In genomic region chr2:218019411-218020060, GRCh38 we compare ENCODE assay signal across 1 cellular context.
TF ChIP-seq lines count a peak whose summit lies in the region.

No MANE protein-coding gene starts in this region.

TF ChIP-seq in H1, 55 proteins besides CTCF, POLR2A, EP300 and RAD21:
- TF ChIP-seq RXRA (IDR thresholded peaks at IDR 0.05; ENCODE audit: insufficient read depth, low read depth, low read length) (no peak), SIN3A (conservative IDR thresholded peaks at IDR 0.05 in 1 of 2, IDR thresholded peaks at IDR 0.05 in 1 of 2; ENCODE audit: low read depth in 1 of 2, low read length in 2 of 2) (no peak), JUND (IDR thresholded peaks at IDR 0.05; ENCODE audit: low read length) (no peak), TBP (IDR thresholded peaks at IDR 0.05; ENCODE audit: low read depth, low read length) (no peak), NRF1 (IDR thresholded peaks at IDR 0.05; ENCODE audit: low read depth, low read length) (no peak), JUN (IDR thresholded peaks at IDR 0.05; ENCODE audit: low read depth, low read length) (no peak), GTF2F1 (IDR thresholded peaks at IDR 0.05; ENCODE audit: borderline replicate concordance, low read depth, low read length) (no peak), CREB1 (IDR thresholded peaks at IDR 0.05) (no peak), NANOG (IDR thresholded peaks at IDR 0.05; ENCODE audit: insufficient read depth, low read depth, low read length, poor library complexity, severe bottlenecking) (no peak), KDM1A (IDR thresholded peaks at IDR 0.05; ENCODE audit: borderline replicate concordance, low read length) (no peak), ATF3 (IDR thresholded peaks at IDR 0.05; ENCODE audit: insufficient read depth, low read depth, low read length) (no peak)
TF ChIP-seq in H1: peak in this region for 0.
